ENCODE assay signal across 1 cellular context in the genomic region with DNA sequence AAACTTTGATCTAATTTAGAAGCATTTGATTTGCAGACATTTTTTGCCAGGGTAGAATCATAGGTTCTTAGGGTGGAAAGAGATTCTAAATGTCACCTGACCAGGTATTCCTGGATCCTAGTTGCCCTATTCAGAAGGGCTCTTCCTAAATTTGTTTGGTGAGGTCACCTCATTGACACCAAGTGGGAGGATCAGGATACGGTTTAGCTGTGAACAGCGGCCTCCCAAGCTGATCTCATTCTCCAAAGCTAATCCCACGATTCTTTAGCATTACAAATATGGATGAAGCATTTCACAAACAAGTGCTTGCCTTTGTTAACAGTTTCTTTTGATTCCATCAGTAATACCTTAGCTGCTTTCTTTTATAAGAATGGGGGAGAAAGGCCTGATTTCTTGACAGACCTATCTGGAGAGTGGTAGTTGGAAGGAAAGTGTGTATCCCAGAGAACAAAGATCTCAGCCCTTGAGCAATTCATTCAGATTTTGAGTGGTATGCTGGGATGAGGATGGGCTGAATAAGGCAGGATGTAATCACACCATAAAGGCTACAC.
TF ChIP-seq lines count a peak whose summit lies in the region.

No MANE protein-coding gene starts in this region.

TF ChIP-seq in HCT116, 20 proteins besides CTCF, POLR2A, EP300 and RAD21 (continued from another document):
- TF ChIP-seq, protein P1, sequence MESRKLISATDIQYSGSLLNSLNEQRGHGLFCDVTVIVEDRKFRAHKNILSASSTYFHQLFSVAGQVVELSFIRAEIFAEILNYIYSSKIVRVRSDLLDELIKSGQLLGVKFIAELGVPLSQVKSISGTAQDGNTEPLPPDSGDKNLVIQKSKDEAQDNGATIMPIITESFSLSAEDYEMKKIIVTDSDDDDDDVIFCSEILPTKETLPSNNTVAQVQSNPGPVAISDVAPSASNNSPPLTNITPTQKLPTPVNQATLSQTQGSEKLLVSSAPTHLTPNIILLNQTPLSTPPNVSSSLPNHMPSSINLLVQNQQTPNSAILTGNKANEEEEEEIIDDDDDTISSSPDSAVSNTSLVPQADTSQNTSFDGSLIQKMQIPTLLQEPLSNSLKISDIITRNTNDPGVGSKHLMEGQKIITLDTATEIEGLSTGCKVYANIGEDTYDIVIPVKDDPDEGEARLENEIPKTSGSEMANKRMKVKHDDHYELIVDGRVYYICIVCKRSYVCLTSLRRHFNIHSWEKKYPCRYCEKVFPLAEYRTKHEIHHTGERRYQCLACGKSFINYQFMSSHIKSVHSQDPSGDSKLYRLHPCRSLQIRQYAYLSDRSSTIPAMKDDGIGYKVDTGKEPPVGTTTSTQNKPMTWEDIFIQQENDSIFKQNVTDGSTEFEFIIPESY (IDR thresholded peaks at IDR 0.05; ENCODE audit: extremely low read depth, insufficient replicate concordance, low read length) = no peak
- TF ChIP-seq CBX3 (IDR thresholded peaks at IDR 0.05; ENCODE audit: low read depth) = no peak
- TF ChIP-seq JUND (IDR thresholded peaks at IDR 0.05) = no peak
- TF ChIP-seq FOSL1 (IDR thresholded peaks at IDR 0.05; ENCODE audit: low read depth) = no peak
- no peak for TF ChIP-seq EZH2 (IDR thresholded peaks at IDR 0.05)
- no peak for TF ChIP-seq YY1 (IDR thresholded peaks at IDR 0.05; ENCODE audit: extremely low read depth, insufficient replicate concordance, low read depth, low read length)
- TF ChIP-seq SP1 (IDR thresholded peaks at IDR 0.05; ENCODE audit: low read depth) = no peak
- no peak for TF ChIP-seq CEBPB (IDR thresholded peaks at IDR 0.05; ENCODE audit: low read depth)
- TF ChIP-seq EGR1 (IDR thresholded peaks at IDR 0.05; ENCODE audit: low read depth) = no peak
- no peak for TF ChIP-seq ELF1 (IDR thresholded peaks at IDR 0.05; ENCODE audit: borderline replicate concordance, low read depth)
